24 cellular contexts compared by ENCODE assay signal in the genomic region with DNA sequence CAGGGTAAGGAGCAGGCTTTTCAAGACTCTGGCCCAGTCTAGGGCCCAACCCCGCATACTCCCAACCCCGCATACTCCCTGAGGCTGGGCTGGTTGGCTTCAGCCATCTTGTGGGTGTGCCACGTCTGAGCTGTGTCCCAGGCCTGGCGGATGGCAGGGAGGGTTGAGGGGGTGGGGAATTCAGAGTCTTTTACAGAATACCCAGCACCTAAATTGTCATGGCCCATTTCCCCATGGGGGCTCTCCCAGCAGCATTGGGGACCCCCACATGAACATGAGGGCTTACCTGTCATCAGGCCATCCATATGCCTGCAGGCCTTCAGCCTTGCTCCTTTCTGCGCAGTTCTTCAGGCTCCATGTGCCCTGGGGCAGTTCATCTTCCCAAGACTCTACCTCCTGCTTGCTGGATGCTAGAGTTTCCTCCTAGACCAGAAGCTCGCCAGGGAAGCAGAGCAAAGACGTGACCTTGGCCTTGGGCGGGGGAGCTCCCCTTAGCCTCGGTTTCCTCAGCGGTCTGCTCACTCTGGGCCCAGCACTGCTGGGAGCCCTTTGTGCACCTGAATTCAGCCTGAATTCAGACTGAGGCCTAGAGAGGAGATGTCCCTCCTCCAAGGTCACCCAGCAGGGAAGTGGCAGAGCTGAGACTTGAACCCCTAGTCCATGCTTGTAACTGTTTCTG. TPM values are rescaled to one million over a fixed set of nuclear protein-coding genes. Genes with fewer than 3 reads are reported as not detected.
A peak's percentile ranks its signal among the peaks of the same experiment; 100 is the strongest.
DNase-seq lines count a peak whose midpoint lies in the region; ATAC-seq, FAIRE-seq and TF ChIP-seq lines count a peak whose summit lies in the region.
"Had no signal": no experiment of that assay in that cellular context is flagged by ENCODE, and none has a peak within 500 bp of the region (broad histone marks: within the 10 kb centered on the region; RNA-seq: fewer than 3 reads in every experiment).

No MANE protein-coding gene starts in this region.

- peaks cover 33% of the 10 kb centered on the region for H3K4me1 Mint-ChIP-seq in activated T-helper 2 cell treated with anti-CD3 and anti-CD28 coated beads, Interferon-gamma antibody, Interleukin-2, Interleukin-4, amounts not matched to agents 10 μg/mL and 5 μg/mL and 100 μg/mL, durations not matched to agents 14 hours and 24 hours and 36 hours (ENCODE audit: low read depth)

- CTCF ChIA-PET in HepG2 (lab: Yijun Ruan, JAX; ENCODE audit: low intra/inter-chr PET ratio, low total read pairs) = no interaction called here

- peaks cover 13% of the 10 kb centered on the region for H3K79me2 ChIP-seq in HepG2 (ENCODE audit: insufficient read depth, low read length)

- H3K27me3 ChIP-seq in heart right ventricle (no peaks in the 10 kb centered on the region), HepG2 (ENCODE audit: control insufficient read depth in 1 of 2, insufficient read depth in 2 of 2, low read length in 2 of 2) (no peaks in the 10 kb centered on the region), suprapubic skin (no peaks in the 10 kb centered on the region), body of pancreas (no peaks in the 10 kb centered on the region), brain microvascular endothelial cell (replicated peaks) (no peaks in the 10 kb centered on the region)
- H3K27me3 ChIP-seq: left lung had no signal

- peak overlapping the region; percentile 55 for H3K4me2 ChIP-seq in HepG2 (ENCODE audit: low read depth, low read length)
- H3K4me2 ChIP-seq: KMS-11 had no signal

- H3K4me3 ChIP-seq in heart right ventricle (no peak overlapping the region), HepG2 (replicated peaks in 1 of 3; ENCODE audit: insufficient read depth in 1 of 3, low read depth in 2 of 3, low read length in 3 of 3) (peak overlapping the region in 1 of 3 experiments; percentile 23; a peak in 1 of 6 replicates), suprapubic skin (no peak overlapping the region), body of pancreas (no peak overlapping the region), brain microvascular endothelial cell (ENCODE audit: low read depth, low read length) (no peak overlapping the region)
- H3K4me3 ChIP-seq: HAP-1, left lung had no signal

- ATAC-seq in heart right ventricle (peak in 3 of 8 donors; percentile 1 to 4 (median 2)), left cardiac atrium (no peak), HepG2 (peak; percentile 23), body of pancreas (no peak), HG03045 (IDR thresholded peaks at IDR 0.05; ENCODE audit: unreplicated experiment) (no peak)
- ATAC-seq: left lung, WTC11 had no signal

- 91 to 93% methylated on average over 10 of the region's 10 CpGs for WGBS in heart right ventricle, 2 donors
- 95% methylated on average over 6 of the region's 10 CpGs for WGBS in HepG2 (ENCODE audit: low lambda C conversion rate)
- WGBS in suprapubic skin = 89% methylated on average over 5 of the region's 10 CpGs
- WGBS in body of pancreas, 2 donors = 87 to 93% methylated on average over 9 to 10 of the region's 10 CpGs

- H3K9me3 Mint-ChIP-seq in activated T-helper 2 cell treated with anti-CD3 and anti-CD28 coated beads, Interferon-gamma antibody, Interleukin-2, Interleukin-4, amounts not matched to agents 10 μg/mL and 5 μg/mL and 100 μg/mL, durations not matched to agents 14 hours and 24 hours and 36 hours = no peaks in the 10 kb centered on the region
- H3K9me3 Mint-ChIP-seq: activated naive CD4-positive, alpha-beta T cell treated with anti-CD3 and anti-CD28 coated beads, Interleukin-2, amount 10 ng/mL, durations not matched to agents 7 days and 5 days; dendritic cell treated with granulocyte-macrophage colony-stimulating factor and Interleukin-4, amounts not matched to agents 40 ng/mL and 50 ng/mL, for 4 days; WTC11 had no signal

- no peak for DNase-seq in heart right ventricle
- no peak for DNase-seq in left cardiac atrium
- no peak for DNase-seq in activated T-helper 2 cell treated with anti-CD3 and anti-CD28 coated beads, Interferon-gamma antibody, Interleukin-2, Interleukin-4, amounts not matched to agents 10 μg/mL and 5 μg/mL and 100 μg/mL, durations not matched to agents 14 hours and 24 hours and 36 hours (ENCODE audit: low spot score)
- DNase-seq in HepG2 (ENCODE audit: low spot score) = no peak
- peak; percentile 53 to 57 for DNase-seq in suprapubic skin (ENCODE audit: low spot score in 2 of 2)
- no peak for DNase-seq in body of pancreas
- no peak for DNase-seq in brain microvascular endothelial cell
- DNase-seq: activated naive CD4-positive, alpha-beta T cell treated with anti-CD3 and anti-CD28 coated beads, Interleukin-2, amount 10 ng/mL, durations not matched to agents 7 days and 5 days; foreskin melanocyte; NCI-H1092; NCI-H2081; NCI-H510A; nucleus accumbens; retina; SIG-M5 had no signal

- peaks cover 69% of the 10 kb centered on the region for H3K36me3 Mint-ChIP-seq in activated T-helper 2 cell treated with anti-CD3 and anti-CD28 coated beads, Interferon-gamma antibody, Interleukin-2, Interleukin-4, amounts not matched to agents 10 μg/mL and 5 μg/mL and 100 μg/mL, durations not matched to agents 14 hours and 24 hours and 36 hours (ENCODE audit: low read depth)

- H3K27ac ChIP-seq in heart right ventricle (peak overlapping the region in 8 of 10 donors; percentile 26 to 63 (median 46)), HepG2 (ENCODE audit: extremely low read length, insufficient read depth, low read length) (peak overlapping the region; percentile 67), suprapubic skin (no peak overlapping the region), body of pancreas (peak overlapping the region in 2 of 4 donors; percentile 31 to 73), brain microvascular endothelial cell (no peak overlapping the region)
- H3K27ac ChIP-seq: epithelial cell of prostate, KMS-11, left lung had no signal

- H3K4me3 Mint-ChIP-seq in activated T-helper 2 cell treated with anti-CD3 and anti-CD28 coated beads, Interferon-gamma antibody, Interleukin-2, Interleukin-4, amounts not matched to agents 10 μg/mL and 5 μg/mL and 100 μg/mL, durations not matched to agents 14 hours and 24 hours and 36 hours (ENCODE audit: low read depth) = peak overlapping the region; percentile 13
- H3K4me3 Mint-ChIP-seq: activated naive CD4-positive, alpha-beta T cell treated with anti-CD3 and anti-CD28 coated beads, Interleukin-2, amount 10 ng/mL, durations not matched to agents 7 days and 5 days; dendritic cell treated with granulocyte-macrophage colony-stimulating factor and Interleukin-4, amounts not matched to agents 40 ng/mL and 50 ng/mL, for 4 days; WTC11 had no signal

- H3K9me3 ChIP-seq in heart right ventricle = no peaks in the 10 kb centered on the region
- no peaks in the 10 kb centered on the region for H3K9me3 ChIP-seq in HepG2 (ENCODE audit: low read length)
- H3K9me3 ChIP-seq in suprapubic skin = no peaks in the 10 kb centered on the region
- no peaks in the 10 kb centered on the region for H3K9me3 ChIP-seq in body of pancreas
- H3K9me3 ChIP-seq: HAP-1, left lung had no signal

- no TSS peak for BruUV-seq in HepG2 (replicated peaks; lab: Mats Ljungman, UMichigan)

- no peak for TF ChIP-seq RAD21 in HepG2 (CRISPR knock-in tag; IDR thresholded peaks at IDR 0.05)

- intact Hi-C loops in heart right ventricle (cut with DNase I) = no loop called here
- intact Hi-C loops in left cardiac atrium (cut with DNase I) = no loop called here
- intact Hi-C loops in activated T-helper 2 cell treated with anti-CD3 and anti-CD28 coated beads, Interferon-gamma antibody, Interleukin-2, Interleukin-4, amounts not matched to agents 10 μg/mL and 5 μg/mL and 100 μg/mL, durations not matched to agents 14 hours and 24 hours and 36 hours (cut with micrococcal nuclease) = loop anchor here (1.0 kb wide), 1 partner anchor 10 kb away; no protein-coding TSS in a partner anchor
- intact Hi-C loops in HepG2 (cut with micrococcal nuclease; ENCODE audit: unreplicated experiment) = no loop called here
- intact Hi-C loops in body of pancreas (cut with DNase I) = no loop called here

- TF ChIP-seq CTCF in heart right ventricle (IDR thresholded peaks at IDR 0.05) = no peak
- TF ChIP-seq CTCF in HepG2 (CRISPR knock-in tag; IDR thresholded peaks at IDR 0.05) = no peak
- no peak for TF ChIP-seq CTCF in suprapubic skin (IDR thresholded peaks at IDR 0.05)
- TF ChIP-seq CTCF in body of pancreas (IDR thresholded peaks at IDR 0.05) = no peak
- no peak for TF ChIP-seq CTCF in brain microvascular endothelial cell (IDR thresholded peaks at IDR 0.05; ENCODE audit: low read depth, low read length, missing control alignments)

- no peaks in the 10 kb centered on the region for H3K27me3 Mint-ChIP-seq in activated T-helper 2 cell treated with anti-CD3 and anti-CD28 coated beads, Interferon-gamma antibody, Interleukin-2, Interleukin-4, amounts not matched to agents 10 μg/mL and 5 μg/mL and 100 μg/mL, durations not matched to agents 14 hours and 24 hours and 36 hours (ENCODE audit: low read depth)
- H3K27me3 Mint-ChIP-seq: activated naive CD4-positive, alpha-beta T cell treated with anti-CD3 and anti-CD28 coated beads, Interleukin-2, amount 10 ng/mL, durations not matched to agents 7 days and 5 days; dendritic cell treated with granulocyte-macrophage colony-stimulating factor and Interleukin-4, amounts not matched to agents 40 ng/mL and 50 ng/mL, for 4 days had no signal

- in situ Hi-C loops in HepG2 (cut with HindIII; ENCODE audit: extremely low pct_ligation_motif_present, low pct_unique_long_range_greater_than_20kb) = no loop called here
- in situ Hi-C loops in brain microvascular endothelial cell (cut with HindIII; ENCODE audit: low pct_ligation_motif_present, low sequenced_read_pairs) = no loop called here

- no peak for TF ChIP-seq POLR2A in HepG2 (IDR thresholded peaks at IDR 0.05; ENCODE audit: insufficient read depth in 1 of 2, low read depth in 2 of 2, low read length in 2 of 2)
- TF ChIP-seq POLR2A in suprapubic skin (IDR thresholded peaks at IDR 0.05) = no peak
- no peak for TF ChIP-seq POLR2A in body of pancreas (IDR thresholded peaks at IDR 0.05)

- POLR2A ChIA-PET in HepG2 (lab: Yijun Ruan, JAX) = interaction anchor here (1.1 to 1.2 kb wide), 3 partner anchors 9 to 55 kb away, joined by 4 to 5 read pairs (median 4); a partner anchor contains a TSS

- no peaks in the 10 kb centered on the region for H4K20me1 ChIP-seq in HepG2 (ENCODE audit: insufficient read depth, low read length)

- peaks cover 14 to 62% (median 32%) of the 10 kb centered on the region in 9 donors for H3K4me1 ChIP-seq in heart right ventricle
- H3K4me1 ChIP-seq in HepG2 (ENCODE audit: insufficient read depth, low read length) = peaks cover 60% of the 10 kb centered on the region
- H3K4me1 ChIP-seq in suprapubic skin = peaks cover 12% of the 10 kb centered on the region
- H3K4me1 ChIP-seq in body of pancreas = peaks cover 48% of the 10 kb centered on the region
- H3K4me1 ChIP-seq: HAP-1 had no signal

- H3K36me3 ChIP-seq in heart right ventricle (peaks cover 0 to 77% (median 25%) of the 10 kb centered on the region in 9 donors), HepG2 (replicated peaks in 1 of 2; ENCODE audit: control insufficient read depth in 1 of 2, insufficient read depth in 2 of 2, low read length in 2 of 2) (peaks cover 13 to 58% of the 10 kb centered on the region in 2 experiments), suprapubic skin (peaks cover 40% of the 10 kb centered on the region), body of pancreas (replicated peaks in 1 of 2; ENCODE audit: insufficient read depth in 1 of 2, low read depth in 2 of 2) (peaks cover 0 to 11% of the 10 kb centered on the region in 2 donors), brain microvascular endothelial cell (replicated peaks) (peaks cover 22% of the 10 kb centered on the region)

- TF ChIP-seq EP300 in HepG2 (IDR thresholded peaks at IDR 0.05; ENCODE audit: low read depth in 2 of 2, low read length in 2 of 2) (no peak), HepG2 (CRISPR knock-in tag; IDR thresholded peaks at IDR 0.05; ENCODE audit: borderline replicate concordance) (no peak), suprapubic skin (IDR thresholded peaks at IDR 0.05) (no peak)

- H2AFZ ChIP-seq in HepG2 (ENCODE audit: low read length) = no peak overlapping the region

- 0 out of 2 replicates have a peak overlapping the region, but pooled peaks have one; percentile 44 for H3K9ac ChIP-seq in HepG2 (ENCODE audit: insufficient read depth, low read depth, low read length)
- H3K9ac ChIP-seq: KMS-11 had no signal

- no peak for FAIRE-seq in HepG2 (lab: Jason Lieb, UNC)

- peak overlapping the region; percentile 88 for H3K27ac Mint-ChIP-seq in activated T-helper 2 cell treated with anti-CD3 and anti-CD28 coated beads, Interferon-gamma antibody, Interleukin-2, Interleukin-4, amounts not matched to agents 10 μg/mL and 5 μg/mL and 100 μg/mL, durations not matched to agents 14 hours and 24 hours and 36 hours
- H3K27ac Mint-ChIP-seq: activated naive CD4-positive, alpha-beta T cell treated with anti-CD3 and anti-CD28 coated beads, Interleukin-2, amount 10 ng/mL, durations not matched to agents 7 days and 5 days; dendritic cell treated with granulocyte-macrophage colony-stimulating factor and Interleukin-4, amounts not matched to agents 40 ng/mL and 50 ng/mL, for 4 days; WTC11 had no signal

RNA-seq across cellular contexts. Expression of a gene that starts 9.2 kb away (rescaled TPM):
- 10 to 100 TPM; 69.9 to 89.5 (median 76.5) TPM for total RNA-seq in heart right ventricle
- 10 to 100 TPM; 51.6 to 80.3 TPM for polyA plus RNA-seq in heart right ventricle
- 10 to 100 TPM; 60.5 to 75.1 TPM for total RNA-seq in left cardiac atrium
- 136 TPM in 2 replicates for total RNA-seq in activated T-helper 2 cell treated with anti-CD3 and anti-CD28 coated beads, Interferon-gamma antibody, Interleukin-2, Interleukin-4, amounts not matched to agents 10 μg/mL and 5 μg/mL and 100 μg/mL, durations not matched to agents 14 hours and 24 hours and 36 hours
- total RNA-seq in HepG2 (2016; rRNA removed; fragmentation: Illumina TruSeq; extraction: Trizol) = 38.2 and 41.6 TPM in 2 replicates
- total RNA-seq in HepG2 (2016; cell fraction: cytosol; rRNA removed; fragmentation: Illumina TruSeq; extraction: Trizol; ENCODE audit: low read depth) = 6.6 and 9.3 TPM in 2 replicates
- 33.6 and 40.9 TPM in 2 replicates for total RNA-seq in HepG2 (2016; cell fraction: insoluble cytoplasmic fraction; rRNA removed; fragmentation: Illumina TruSeq; extraction: Trizol)
- total RNA-seq in HepG2 (2016; cell fraction: membrane; rRNA removed; fragmentation: Illumina TruSeq; extraction: Trizol) = 12.2 and 12.3 TPM in 2 replicates
- total RNA-seq in HepG2 (2016; cell fraction: nucleus; rRNA removed; fragmentation: Illumina TruSeq; extraction: Trizol) = 31.3 and 44.2 TPM in 2 replicates
- 67.9 and 68.5 TPM in 2 replicates for polyA plus RNA-seq in HepG2 (2011; rRNA removed)
- polyA plus RNA-seq in HepG2 (2011; cell fraction: cytosol; rRNA removed) = 52.3 and 70.1 TPM in 2 replicates
- 118 and 133 TPM in 2 replicates for polyA plus RNA-seq in HepG2 (2011; cell fraction: nucleus; rRNA removed)
- polyA plus RNA-seq in HepG2 (2012) = 33.2 and 36.7 TPM in 2 replicates
- 3.4 and 4.4 TPM in 2 replicates for polyA plus RNA-seq in HepG2 (2016; cell fraction: cytosol; fragmentation: Illumina TruSeq; extraction: Trizol; ENCODE audit: low read depth)
- polyA plus RNA-seq in HepG2 (2016; cell fraction: insoluble cytoplasmic fraction; fragmentation: Illumina TruSeq; extraction: Trizol; ENCODE audit: low read depth) = 45.7 and 54.9 TPM in 2 replicates
- 6.8 and 8.2 TPM in 2 replicates for polyA plus RNA-seq in HepG2 (2016; cell fraction: membrane; fragmentation: Illumina TruSeq; extraction: Trizol; ENCODE audit: low read depth)
- polyA plus RNA-seq in HepG2 (2016; cell fraction: nucleus; fragmentation: Illumina TruSeq; extraction: Trizol; ENCODE audit: insufficient read depth, low read depth) = 82.9 and 89.8 TPM in 2 replicates
- polyA minus RNA-seq in HepG2 (2011; rRNA and poly(A)+ RNA removed; ENCODE audit: low replicate concordance) = 92.2 and 144 TPM in 2 replicates
- polyA minus RNA-seq in HepG2 (2011; cell fraction: cytosol; rRNA and poly(A)+ RNA removed) = 26.7 and 26.9 TPM in 2 replicates
- 63.0 and 66.9 TPM in 2 replicates for polyA minus RNA-seq in HepG2 (2011; cell fraction: nucleus; rRNA and poly(A)+ RNA removed)
- total RNA-seq in suprapubic skin = 10 to 100 TPM; 38.2 to 66.0 (median 51.3) TPM
- total RNA-seq in body of pancreas = 10 to 100 TPM; 31.1 to 77.5 TPM

RNA-seq across cellular contexts. Expression of a gene that starts 57.2 kb away (rescaled TPM):
- total RNA-seq in heart right ventricle (10 to 100 TPM; 21.3 to 37.3 (median 28.6) TPM), left cardiac atrium (10 to 100 TPM; 29.6 to 38.4 TPM), HepG2 (2016; rRNA removed; fragmentation: Illumina TruSeq; extraction: Trizol) (0.04 TPM in 1 of 2 replicates, not detected in the other), suprapubic skin (1 to 10 TPM; 1.6 to 6.5 (median 3.3) TPM), body of pancreas (10 to 100 TPM; 13.0 to 17.8 TPM)
- polyA plus RNA-seq in heart right ventricle (10 to 100 TPM; 14.4 to 15.0 TPM), HepG2 (2011; rRNA removed) (not detected in 2 replicates)
- total RNA-seq in activated T-helper 2 cell treated with anti-CD3 and anti-CD28 coated beads, Interferon-gamma antibody, Interleukin-2, Interleukin-4, amounts not matched to agents 10 μg/mL and 5 μg/mL and 100 μg/mL, durations not matched to agents 14 hours and 24 hours and 36 hours = not detected in 2 replicates
- total RNA-seq in HepG2 (2016; cell fraction: cytosol; rRNA removed; fragmentation: Illumina TruSeq; extraction: Trizol; ENCODE audit: low read depth) = not detected in 2 replicates
- total RNA-seq in HepG2 (2016; cell fraction: insoluble cytoplasmic fraction; rRNA removed; fragmentation: Illumina TruSeq; extraction: Trizol) = 0.06 TPM in 1 of 2 replicates, not detected in the other
- not detected in 2 replicates for total RNA-seq in HepG2 (2016; cell fraction: membrane; rRNA removed; fragmentation: Illumina TruSeq; extraction: Trizol)
- total RNA-seq in HepG2 (2016; cell fraction: nucleus; rRNA removed; fragmentation: Illumina TruSeq; extraction: Trizol) = not detected in 2 replicates
- not detected in 2 replicates for polyA plus RNA-seq in HepG2 (2011; cell fraction: cytosol; rRNA removed)
- polyA plus RNA-seq in HepG2 (2011; cell fraction: nucleus; rRNA removed) = not detected in 2 replicates
- not detected in 2 replicates for polyA plus RNA-seq in HepG2 (2012)
- polyA plus RNA-seq in HepG2 (2016; cell fraction: cytosol; fragmentation: Illumina TruSeq; extraction: Trizol; ENCODE audit: low read depth) = not detected in 2 replicates
- polyA plus RNA-seq in HepG2 (2016; cell fraction: insoluble cytoplasmic fraction; fragmentation: Illumina TruSeq; extraction: Trizol; ENCODE audit: low read depth) = not detected in 2 replicates
- not detected in 2 replicates for polyA plus RNA-seq in HepG2 (2016; cell fraction: membrane; fragmentation: Illumina TruSeq; extraction: Trizol; ENCODE audit: low read depth)
- polyA plus RNA-seq in HepG2 (2016; cell fraction: nucleus; fragmentation: Illumina TruSeq; extraction: Trizol; ENCODE audit: insufficient read depth, low read depth) = not detected in 2 replicates
- not detected in 2 replicates for polyA minus RNA-seq in HepG2 (2011; rRNA and poly(A)+ RNA removed; ENCODE audit: low replicate concordance)
- polyA minus RNA-seq in HepG2 (2011; cell fraction: cytosol; rRNA and poly(A)+ RNA removed) = not detected in 2 replicates
- polyA minus RNA-seq in HepG2 (2011; cell fraction: nucleus; rRNA and poly(A)+ RNA removed) = not detected in 2 replicates
- total RNA-seq: T-helper 2 cell treated with Interferon-gamma antibody and Interleukin-4, amounts not matched to agents 100 ng/mL and 5 ng/mL, for 36 hours had no signal

RNA-seq across cellular contexts. Expression of a gene that starts 59.3 kb away (rescaled TPM):
- total RNA-seq in heart right ventricle (100 to 1,000 TPM in 1 of 10 donors, 10 to 100 TPM in 9; 22.7 to 141 (median 46.4) TPM), left cardiac atrium (10 to 100 TPM; 51.0 to 53.0 TPM), HepG2 (2016; rRNA removed; fragmentation: Illumina TruSeq; extraction: Trizol) (0.09 TPM in 1 of 2 replicates, not detected in the other), suprapubic skin (10 to 100 TPM in 2 of 4 donors, 1 to 10 TPM in 2; 6.6 to 30.0 (median 18.5) TPM), body of pancreas (10 to 100 TPM; 24.4 to 63.3 TPM)
- polyA plus RNA-seq in heart right ventricle (100 to 1,000 TPM in 1 of 2 donors, 10 to 100 TPM in 1; 49.3 to 204 TPM), HepG2 (2011; rRNA removed) (0.22 and 0.38 TPM in 2 replicates)
- total RNA-seq in activated T-helper 2 cell treated with anti-CD3 and anti-CD28 coated beads, Interferon-gamma antibody, Interleukin-2, Interleukin-4, amounts not matched to agents 10 μg/mL and 5 μg/mL and 100 μg/mL, durations not matched to agents 14 hours and 24 hours and 36 hours = not detected in 2 replicates
- total RNA-seq in HepG2 (2016; cell fraction: cytosol; rRNA removed; fragmentation: Illumina TruSeq; extraction: Trizol; ENCODE audit: low read depth) = not detected in 2 replicates
- not detected in 2 replicates for total RNA-seq in HepG2 (2016; cell fraction: insoluble cytoplasmic fraction; rRNA removed; fragmentation: Illumina TruSeq; extraction: Trizol)
- not detected in 2 replicates for total RNA-seq in HepG2 (2016; cell fraction: membrane; rRNA removed; fragmentation: Illumina TruSeq; extraction: Trizol)
- not detected in 2 replicates for total RNA-seq in HepG2 (2016; cell fraction: nucleus; rRNA removed; fragmentation: Illumina TruSeq; extraction: Trizol)
- polyA plus RNA-seq in HepG2 (2011; cell fraction: cytosol; rRNA removed) = 0.13 and 0.36 TPM in 2 replicates
- 2.3 and 2.4 TPM in 2 replicates for polyA plus RNA-seq in HepG2 (2011; cell fraction: nucleus; rRNA removed)
- 1.6 and 4.3 TPM in 2 replicates for polyA plus RNA-seq in HepG2 (2012)
- not detected in 2 replicates for polyA plus RNA-seq in HepG2 (2016; cell fraction: cytosol; fragmentation: Illumina TruSeq; extraction: Trizol; ENCODE audit: low read depth)
- polyA plus RNA-seq in HepG2 (2016; cell fraction: insoluble cytoplasmic fraction; fragmentation: Illumina TruSeq; extraction: Trizol; ENCODE audit: low read depth) = not detected in 2 replicates
- not detected in 2 replicates for polyA plus RNA-seq in HepG2 (2016; cell fraction: membrane; fragmentation: Illumina TruSeq; extraction: Trizol; ENCODE audit: low read depth)
- polyA plus RNA-seq in HepG2 (2016; cell fraction: nucleus; fragmentation: Illumina TruSeq; extraction: Trizol; ENCODE audit: insufficient read depth, low read depth) = 0.52 TPM in 1 of 2 replicates, not detected in the other
- polyA minus RNA-seq in HepG2 (2011; rRNA and poly(A)+ RNA removed; ENCODE audit: low replicate concordance) = 0.72 and 0.87 TPM in 2 replicates
- polyA minus RNA-seq in HepG2 (2011; cell fraction: cytosol; rRNA and poly(A)+ RNA removed) = 0.62 and 1.3 TPM in 2 replicates
- polyA minus RNA-seq in HepG2 (2011; cell fraction: nucleus; rRNA and poly(A)+ RNA removed) = 0.64 and 0.87 TPM in 2 replicates
- total RNA-seq: G401; T-helper 2 cell treated with Interferon-gamma antibody and Interleukin-4, amounts not matched to agents 100 ng/mL and 5 ng/mL, for 36 hours had no signal

Comparison
In these comparisons a context has a peak if more than half of its experiments do, and no peak if none do; other contexts are left out.
1. DNase-seq: peak in suprapubic skin (2 of 2); none in heart right ventricle (0 of 2), left cardiac atrium (single experiment), activated T-helper 2 cell treated with anti-CD3 and anti-CD28 coated beads, Interferon-gamma antibody, Interleukin-2, Interleukin-4, amounts not matched to agents 10 μg/mL and 5 μg/mL and 100 μg/mL, durations not matched to agents 14 hours and 24 hours and 36 hours (single experiment), HepG2 (single experiment), body of pancreas (0 of 4) and brain microvascular endothelial cell (single experiment).
2. H3K27ac ChIP-seq: peak in heart right ventricle (8 of 10) and HepG2 (single experiment); none in suprapubic skin (single experiment) and brain microvascular endothelial cell (single experiment).